Comparison of ENCODE assay signal across 17 cellular contexts in genomic region chr2:31434911-31435310, GRCh38. TPM values are rescaled to one million over a fixed set of nuclear protein-coding genes. Genes with fewer than 3 reads are reported as not detected.
DNase-seq lines count a peak whose midpoint lies in the region; ATAC-seq and TF ChIP-seq lines count a peak whose summit lies in the region.
"Had no signal": no experiment of that assay in that cellular context is flagged by ENCODE, and none has a peak within 500 bp of the region (broad histone marks: within the 10 kb centered on the region; RNA-seq: fewer than 3 reads in every experiment).

No MANE protein-coding gene starts in this region.

- H3K4me2 ChIP-seq in GM23338, result no peak overlapping the region

- H3K4me3 ChIP-seq in A673 (ENCODE audit: low read depth, low read length, poor library complexity, severe bottlenecking) (no peak overlapping the region), GM23338 (no peak overlapping the region), fibroblast of pulmonary artery (replicated peaks; ENCODE audit: low read depth, low read length) (no peak overlapping the region)
- H3K4me3 ChIP-seq: lower lobe of right lung had no signal

- H2AFZ ChIP-seq in GM23338, result no peak overlapping the region

- H3K79me2 ChIP-seq in GM23338 (replicated peaks; ENCODE audit: insufficient read depth), result no peaks in the 10 kb centered on the region

- H3K27me3 Mint-ChIP-seq in GM23338 (ENCODE audit: insufficient read depth, low read depth, poor library complexity), result no peaks in the 10 kb centered on the region

- no peaks in the 10 kb centered on the region for H3K36me3 Mint-ChIP-seq in GM23338 (ENCODE audit: low read depth)
- H3K36me3 Mint-ChIP-seq: activated CD4-positive, alpha-beta memory T cell treated with anti-CD3 and anti-CD28 coated beads for 36 hours; CD14-positive monocyte; stimulated activated effector memory CD8-positive, alpha-beta T cell treated with anti-CD3 and anti-CD28 coated beads, Interleukin-12 subunit alpha, Interleukin-12 subunit beta, amount 100 ng/mL, for 72 hours had no signal

- H3F3A ChIP-seq in GM23338 (replicated peaks; ENCODE audit: low read depth), result no peaks in the 10 kb centered on the region

- intact Hi-C loops in A673 (cut with micrococcal nuclease; ENCODE audit: unreplicated experiment), result no loop called here

- no peaks in the 10 kb centered on the region for H3K4me1 Mint-ChIP-seq in GM23338
- H3K4me1 Mint-ChIP-seq: CD14-positive monocyte had no signal

- 0 out of 2 replicates have a peak, but pooled peaks have one; percentile 17 for TF ChIP-seq CTCF in A673 (conservative IDR thresholded peaks at IDR 0.05; ENCODE audit: low read depth, low read length)
- TF ChIP-seq CTCF in GM23338 (conservative IDR thresholded peaks at IDR 0.05; ENCODE audit: low read depth in 2 of 2), result peak; percentile 46 to 52
- peak; percentile 28 for TF ChIP-seq CTCF in fibroblast of pulmonary artery (IDR thresholded peaks at IDR 0.05; ENCODE audit: low read length, missing control alignments)

- DNase-seq in A673 (ENCODE audit: low spot score), result no peak
- DNase-seq in GM23338 (ENCODE audit: low spot score), result peak; percentile 15
- peak; percentile 55 for DNase-seq in RPMI8226
- DNase-seq in fibroblast of pulmonary artery (ENCODE audit: low read depth), result no peak
- no peak for DNase-seq in activated CD4-positive, alpha-beta T cell treated with anti-CD3 and anti-CD28 coated beads for 4 hours
- DNase-seq in KG1 (lab: John Stamatoyannopoulos, UW), result no peak
- no peak for DNase-seq in T-helper 1 cell
- DNase-seq: activated CD4-positive, alpha-beta memory T cell treated with anti-CD3 and anti-CD28 coated beads for 36 hours; activated gamma-delta T cell; lower lobe of right lung; NCI-H1930; occipital lobe; stimulated activated CD4-positive, alpha-beta T cell treated with anti-CD3 and anti-CD28 coated beads, Interleukin-1b, Interleukin-23, amount 100 ng/mL, for 48 hours had no signal

- H3K9me3 ChIP-seq in A673 (ENCODE audit: low read depth, low read length, poor library complexity, severe bottlenecking), result no peaks in the 10 kb centered on the region
- H3K9me3 ChIP-seq: lower lobe of right lung had no signal

- no peak overlapping the region for H3K4me3 Mint-ChIP-seq in GM23338
- H3K4me3 Mint-ChIP-seq: activated CD4-positive, alpha-beta memory T cell treated with anti-CD3 and anti-CD28 coated beads for 36 hours; CD14-positive monocyte; stimulated activated effector memory CD8-positive, alpha-beta T cell treated with anti-CD3 and anti-CD28 coated beads, Interleukin-12 subunit alpha, Interleukin-12 subunit beta, amount 100 ng/mL, for 72 hours; T-helper 1 cell treated with Interleukin-12 subunit alpha and Interleukin-12 subunit beta and Interleukin-4 antibody, amounts not matched to agents 30 μg/mL and 1 μg/mL, for 36 hours had no signal

- POLR2A ChIA-PET in A673 (lab: Charles Lee; ENCODE audit: low non-redundant PET), result no interaction called here

- no peaks in the 10 kb centered on the region for H3K9me2 ChIP-seq in GM23338 (ENCODE audit: insufficient read depth)

- CTCF ChIA-PET in A673 (lab: Charles Lee), result no interaction called here

- H4K20me1 ChIP-seq in GM23338 (replicated peaks; ENCODE audit: insufficient read depth), result no peaks in the 10 kb centered on the region

- ATAC-seq in GM23338, result no peak
- ATAC-seq in HG02610 (IDR thresholded peaks at IDR 0.05; ENCODE audit: unreplicated experiment), result no peak
- ATAC-seq: lower lobe of right lung; stimulated activated effector memory CD8-positive, alpha-beta T cell treated with anti-CD3 and anti-CD28 coated beads, Interleukin-12 subunit alpha, Interleukin-12 subunit beta, amount 100 ng/mL, for 72 hours had no signal

- no peaks in the 10 kb centered on the region for H3K36me3 ChIP-seq in A673 (ENCODE audit: insufficient read depth, low read length, poor library complexity, severe bottlenecking)
- H3K36me3 ChIP-seq in GM23338 (ENCODE audit: insufficient read depth), result no peaks in the 10 kb centered on the region
- H3K36me3 ChIP-seq: lower lobe of right lung had no signal

- no peaks in the 10 kb centered on the region for H3K27me3 ChIP-seq in A673 (replicated peaks; ENCODE audit: insufficient read depth, low read depth, low read length, poor library complexity)
- H3K27me3 ChIP-seq in GM23338 (ENCODE audit: insufficient read depth), result no peaks in the 10 kb centered on the region

- BruUV-seq in A673 (replicated peaks; lab: Mats Ljungman, UMichigan), result no TSS peak

- H3K27ac Mint-ChIP-seq in GM23338, result no peak overlapping the region
- H3K27ac Mint-ChIP-seq: activated CD4-positive, alpha-beta memory T cell treated with anti-CD3 and anti-CD28 coated beads for 36 hours; CD14-positive monocyte; stimulated activated effector memory CD8-positive, alpha-beta T cell treated with anti-CD3 and anti-CD28 coated beads, Interleukin-12 subunit alpha, Interleukin-12 subunit beta, amount 100 ng/mL, for 72 hours; T-helper 1 cell treated with Interleukin-12 subunit alpha and Interleukin-12 subunit beta and Interleukin-4 antibody, amounts not matched to agents 30 μg/mL and 1 μg/mL, for 36 hours had no signal

- H3K27ac ChIP-seq in A673 (ENCODE audit: low read depth, low read length, poor library complexity, severe bottlenecking), result no peak overlapping the region
- H3K27ac ChIP-seq in GM23338 (ENCODE audit: low read depth), result no peak overlapping the region
- H3K27ac ChIP-seq: lower lobe of right lung had no signal

- peaks cover 6% of the 10 kb centered on the region for H3K9me3 Mint-ChIP-seq in GM23338
- H3K9me3 Mint-ChIP-seq: activated CD4-positive, alpha-beta memory T cell treated with anti-CD3 and anti-CD28 coated beads for 36 hours; stimulated activated effector memory CD8-positive, alpha-beta T cell treated with anti-CD3 and anti-CD28 coated beads, Interleukin-12 subunit alpha, Interleukin-12 subunit beta, amount 100 ng/mL, for 72 hours; T-helper 1 cell treated with Interleukin-12 subunit alpha and Interleukin-12 subunit beta and Interleukin-4 antibody, amounts not matched to agents 30 μg/mL and 1 μg/mL, for 36 hours had no signal

- H3K4me1 ChIP-seq in A673 (ENCODE audit: insufficient read depth, low read length, poor library complexity, severe bottlenecking) (no peaks in the 10 kb centered on the region), GM23338 (ENCODE audit: insufficient read depth) (no peaks in the 10 kb centered on the region)
- H3K4me1 ChIP-seq: lower lobe of right lung had no signal

TF ChIP-seq in GM23338, 12 proteins besides CTCF, POLR2A, EP300 and RAD21:
- TF ChIP-seq ETS1 (IDR thresholded peaks at IDR 0.05) (no peak), EZH2 (IDR thresholded peaks at IDR 0.05; ENCODE audit: low read depth, unreplicated experiment) (no peak), POLR2AphosphoS5 (IDR thresholded peaks at IDR 0.05; ENCODE audit: low read depth) (no peak), REST (IDR thresholded peaks at IDR 0.05; ENCODE audit: unreplicated experiment) (no peak), JUNB (IDR thresholded peaks at IDR 0.05; ENCODE audit: unreplicated experiment) (no peak), NANOG (IDR thresholded peaks at IDR 0.05; ENCODE audit: borderline replicate concordance) (no peak), ZNF114 (CRISPR knock-in tag; IDR thresholded peaks at IDR 0.05) (no peak), CREB1 (CRISPR knock-in tag; IDR thresholded peaks at IDR 0.05; ENCODE audit: low read depth) (no peak)

RNA-seq across cellular contexts. Expression of gene XDH, which starts 20.4 kb away (rescaled TPM):
- 0.09 and 0.19 TPM in 2 replicates for total RNA-seq in A673 (2021)
- total RNA-seq in GM23338 (2014; rRNA removed; shearing (Covaris generic)), result 0.58 and 0.87 TPM in 2 replicates
- 0.55 and 0.71 TPM in 2 replicates for polyA plus RNA-seq in GM23338 (2016; fragmentation: Nextera tagmentation; extraction: Ambion mirVana)
- total RNA-seq: activated CD4-positive, alpha-beta memory T cell treated with anti-CD3 and anti-CD28 coated beads for 36 hours; occipital lobe had no signal
- polyA plus RNA-seq: CD14-positive monocyte had no signal

Comparison
In these comparisons a context has a peak if more than half of its experiments do, and no peak if none do; other contexts are left out.
1. DNase-seq: peak in GM23338 (single experiment) and RPMI8226 (single experiment); none in A673 (single experiment), fibroblast of pulmonary artery (single experiment), activated CD4-positive, alpha-beta T cell treated with anti-CD3 and anti-CD28 coated beads for 4 hours (0 of 2), KG1 (single experiment) and T-helper 1 cell (0 of 5).
2. Peak in every context shown above with its lines, with median percentiles within 50 percentile points of each other: CTCF ChIP-seq.